ENCODE assay signal across 10 cellular contexts in genomic region chr3:149388001-149388435, GRCh38. TPM values are rescaled to one million over a fixed set of nuclear protein-coding genes. Genes with fewer than 3 reads are reported as not detected.
DNase-seq lines count a peak whose midpoint lies in the region; ATAC-seq and TF ChIP-seq lines count a peak whose summit lies in the region.
"Had no signal": no experiment of that assay in that cellular context is flagged by ENCODE, and none has a peak within 500 bp of the region (broad histone marks: within the 10 kb centered on the region; RNA-seq: fewer than 3 reads in every experiment).

No MANE protein-coding gene starts in this region.

- H3K79me2 ChIP-seq in SK-N-SH (ENCODE audit: insufficient read depth) = no peaks in the 10 kb centered on the region

- POLR2A ChIA-PET in SK-N-SH (lab: Yijun Ruan, JAX) = no interaction called here

- CTCF ChIA-PET in Calu3 (lab: Charles Lee) = interaction anchor here (0.8 to 3.5 kb wide), 13 partner anchors 8 to 98 kb away, joined by 3 to 23 read pairs (median 5); partner anchors contain the start of gene TM4SF1
- CTCF ChIA-PET in SK-N-SH (lab: Yijun Ruan, JAX) = no interaction called here

- TF ChIP-seq RAD21 in SK-N-SH (IDR thresholded peaks at IDR 0.05; ENCODE audit: low read length) = no peak

- H3K4me1 ChIP-seq in SK-N-SH (ENCODE audit: control insufficient read depth in 1 of 2, insufficient read depth in 2 of 2, low read depth in 1 of 2, low read length in 1 of 2) = peaks cover 4 to 16% of the 10 kb centered on the region in 2 experiments; a peak in 3 of 4 replicates

- H3K27me3 ChIP-seq in SK-N-SH (ENCODE audit: insufficient read depth) = no peaks in the 10 kb centered on the region

- no peak overlapping the region for H3K4me2 ChIP-seq in SK-N-SH

- H3F3A ChIP-seq in SK-N-SH (replicated peaks; ENCODE audit: insufficient read depth) = peaks cover 28% of the 10 kb centered on the region

- H3K9ac ChIP-seq in SK-N-SH = peak overlapping the region; percentile 62

- no peaks in the 10 kb centered on the region for H3K9me3 Mint-ChIP-seq in Calu3 (ENCODE audit: low read depth, unreplicated experiment)

- DNase-seq in Calu3 (no peak), SK-N-SH (no peak), fibroblast of pulmonary artery (ENCODE audit: low read depth) (peak; percentile 91), retinal pigment epithelial cell (ENCODE audit: low read depth) (peak; percentile 97), occipital lobe (lab: John Stamatoyannopoulos, UW) (no peak), T-helper 17 cell (no peak)
- no peak for DNase-seq in stimulated activated CD4-positive, alpha-beta T cell treated with anti-CD3 and anti-CD28 coated beads, Interleukin-2, amount 100 ng/mL, for 24 hours
- no peak for DNase-seq in activated naive CD4-positive, alpha-beta T cell treated with anti-CD3 and anti-CD28 coated beads, Interleukin-2, amount 50 U/mL, for 16 hours
- DNase-seq: activated CD4-positive, alpha-beta T cell treated with anti-CD3 and anti-CD28 coated beads for 4 hours; activated effector memory CD4-positive, alpha-beta T cell treated with anti-CD3 and anti-CD28 coated beads, Interleukin-2, amount 50 U/mL, for 16 hours had no signal

- no peaks in the 10 kb centered on the region for H3K9me2 ChIP-seq in SK-N-SH

- TF ChIP-seq CTCF in Calu3 (IDR thresholded peaks at IDR 0.05; ENCODE audit: unreplicated experiment) (no peak), SK-N-SH (IDR thresholded peaks at IDR 0.05) (no peak), fibroblast of pulmonary artery (IDR thresholded peaks at IDR 0.05; ENCODE audit: low read length, missing control alignments) (no peak), retinal pigment epithelial cell (conservative IDR thresholded peaks at IDR 0.05; ENCODE audit: low read depth, low read length) (no peak)

- ATAC-seq in T-helper 17 cell = no peak

- H3K4me1 Mint-ChIP-seq in Calu3 (ENCODE audit: low read depth, unreplicated experiment) (peaks cover 86% of the 10 kb centered on the region), T-helper 17 cell (peaks cover 2% of the 10 kb centered on the region)

- H3K27ac ChIP-seq in SK-N-SH (ENCODE audit: low read depth in 2 of 2, low read length in 1 of 2) = peak overlapping the region in 1 of 2 experiments; percentile 97; a peak in 2 of 4 replicates

- intact Hi-C loops in Calu3 (cut with micrococcal nuclease; ENCODE audit: unreplicated experiment) = loop anchor here (5.0 to 10.0 kb wide), 2 partner anchors 86 to 267 kb away; partner anchors contain the start of gene WWTR1

- no peak overlapping the region for H3K4me3 ChIP-seq in SK-N-SH (ENCODE audit: low read depth in 2 of 2, low read length in 1 of 2)
- H3K4me3 ChIP-seq in fibroblast of pulmonary artery (replicated peaks; ENCODE audit: low read depth, low read length) = no peak overlapping the region
- H3K4me3 ChIP-seq in retinal pigment epithelial cell (ENCODE audit: low read length) = no peak overlapping the region

- H3K27me3 Mint-ChIP-seq in Calu3 (ENCODE audit: unreplicated experiment) (no peaks in the 10 kb centered on the region), T-helper 17 cell (peaks cover 43% of the 10 kb centered on the region)

- H3K27ac Mint-ChIP-seq in Calu3 (ENCODE audit: unreplicated experiment) (peak overlapping the region; percentile 97), T-helper 17 cell (no peak overlapping the region)

- 38% methylated on average over 8 of the region's 8 CpGs for WGBS in SK-N-SH (ENCODE audit: low lambda C conversion rate)

- H2AFZ ChIP-seq in SK-N-SH (ENCODE audit: low read depth) = peak overlapping the region; percentile 16; the same call in 1 of the 2 replicates

- H3K9me3 ChIP-seq in SK-N-SH (no peaks in the 10 kb centered on the region), T-helper 17 cell (ENCODE audit: control insufficient read depth, low read length, poor library complexity, severe bottlenecking) (no peaks in the 10 kb centered on the region)

- H3K36me3 ChIP-seq in SK-N-SH (replicated peaks in 1 of 2; ENCODE audit: control insufficient read depth in 1 of 2, insufficient read depth in 2 of 2, low read length in 1 of 2) = no peaks in the 10 kb centered on the region

- BruUV-seq in Calu3 (replicated peaks; lab: Mats Ljungman, UMichigan) = no TSS peak

- H3K36me3 Mint-ChIP-seq in Calu3 (ENCODE audit: insufficient read depth, unreplicated experiment) (peaks cover 55% of the 10 kb centered on the region), T-helper 17 cell (ENCODE audit: low read depth) (no peaks in the 10 kb centered on the region)

- no peak for TF ChIP-seq EP300 in SK-N-SH (IDR thresholded peaks at IDR 0.05; ENCODE audit: borderline replicate concordance in 1 of 2, low read depth in 1 of 2, low read length in 1 of 2)

- H3K4me3 Mint-ChIP-seq in Calu3 (ENCODE audit: low read depth, unreplicated experiment) (peak overlapping the region; percentile 57), T-helper 17 cell (no peak overlapping the region)

- no peaks in the 10 kb centered on the region for H4K20me1 ChIP-seq in SK-N-SH (ENCODE audit: insufficient read depth)

TF ChIP-seq in SK-N-SH, 30 proteins besides CTCF, POLR2A, EP300 and RAD21:
- TF ChIP-seq FOSL2 (IDR thresholded peaks at IDR 0.05; ENCODE audit: borderline replicate concordance, low read depth) (peak; percentile 44; the same call in 1 of the 2 replicates), TCF12 (IDR thresholded peaks at IDR 0.05) (no peak)

RNA-seq across cellular contexts. Expression of gene TM4SF1, which starts 10.6 kb away (rescaled TPM):
- total RNA-seq in Calu3 (2022) (919 and 981 TPM in 2 replicates), occipital lobe (18.2 TPM), T-helper 17 cell (under 1 TPM in 1 of 2 donors, not detected in 1; 0.83 TPM)
- polyA plus RNA-seq in SK-N-SH (2012; rRNA removed) = 209 and 257 TPM in 2 replicates
- polyA plus RNA-seq in SK-N-SH (2012; cell fraction: cytosol; rRNA removed) = 194 and 219 TPM in 2 replicates
- 231 and 358 TPM in 2 replicates for polyA plus RNA-seq in SK-N-SH (2012; cell fraction: nucleus; rRNA removed)

RNA-seq across cellular contexts. Expression of gene TM4SF18, which starts 54.6 kb away (rescaled TPM):
- total RNA-seq in Calu3 (2022) (0.21 TPM in 1 of 2 replicates, not detected in the other), occipital lobe (5.6 TPM), T-helper 17 cell (not detected)
- 0.30 and 0.32 TPM in 2 replicates for polyA plus RNA-seq in SK-N-SH (2012; rRNA removed)
- polyA plus RNA-seq in SK-N-SH (2012; cell fraction: cytosol; rRNA removed) = 0.20 and 0.40 TPM in 2 replicates
- 0.05 and 0.12 TPM in 2 replicates for polyA plus RNA-seq in SK-N-SH (2012; cell fraction: nucleus; rRNA removed)

Comparison
In these comparisons a context has a peak if more than half of its experiments do, and no peak if none do; other contexts are left out.
1. DNase-seq: peak in fibroblast of pulmonary artery (single experiment) and retinal pigment epithelial cell (single experiment); none in Calu3 (single experiment), SK-N-SH (single experiment), stimulated activated CD4-positive, alpha-beta T cell treated with anti-CD3 and anti-CD28 coated beads, Interleukin-2, amount 100 ng/mL, for 24 hours (0 of 2), occipital lobe (single experiment), activated naive CD4-positive, alpha-beta T cell treated with anti-CD3 and anti-CD28 coated beads, Interleukin-2, amount 50 U/mL, for 16 hours (single experiment) and T-helper 17 cell (0 of 3).
2. RNA of gene TM4SF1, which starts 10.6 kb away (total RNA-seq): 919 to 981 TPM in Calu3; 18.2 TPM in occipital lobe (single experiment) and 0.83 TPM in T-helper 17 cell; every median in the first group is over 10 times any median in the second.